ENCODE assay signal across 8 cellular contexts in genomic region chr15:76994971-76995945, GRCh38. TPM values are rescaled to one million over a fixed set of nuclear protein-coding genes. Genes with fewer than 3 reads are reported as not detected.
A peak's percentile ranks its signal among the peaks of the same experiment; 100 is the strongest.
DNase-seq lines count a peak whose midpoint lies in the region; ATAC-seq and TF ChIP-seq lines count a peak whose summit lies in the region.

TSS of gene PSTPIP1 (plus strand) at chr15:76995126. CDS start at chr15:76995574, 448 bp downstream.

- TF ChIP-seq CTCF in heart right ventricle (IDR thresholded peaks at IDR 0.05), result no peak

- H3K4me1 Mint-ChIP-seq in activated T-helper 1 cell treated with anti-CD3 and anti-CD28 coated beads, Interleukin-12 subunit alpha, Interleukin-12 subunit beta, Interleukin-2, Interleukin-4 antibody, amounts not matched to agents 30 ng/mL and 10 ng/mL and 1 ng/mL, durations not matched to agents 14 hours and 24 hours and 36 hours (ENCODE audit: low read depth), result peaks cover 81% of the 10 kb centered on the region

- peak within 1 kb of the TSS in 8 of 10 donors; percentile 4 to 93 (median 55) for H3K27ac ChIP-seq in heart right ventricle

- peaks cover 7 to 93% (median 19%) of the 10 kb centered on the region in 9 donors for H3K4me1 ChIP-seq in heart right ventricle

- ATAC-seq in GM21447 (IDR thresholded peaks at IDR 0.05; ENCODE audit: unreplicated experiment), result peak; percentile 58
- peak; percentile 52 to 79 (median 59) for ATAC-seq in heart right ventricle

- H3K4me3 Mint-ChIP-seq in activated T-helper 1 cell treated with anti-CD3 and anti-CD28 coated beads, Interleukin-12 subunit alpha, Interleukin-12 subunit beta, Interleukin-2, Interleukin-4 antibody, amounts not matched to agents 30 ng/mL and 10 ng/mL and 1 ng/mL, durations not matched to agents 14 hours and 24 hours and 36 hours, result peak within 1 kb of the TSS; percentile 95

- no peaks in the 10 kb centered on the region for H3K27me3 Mint-ChIP-seq in activated T-helper 1 cell treated with anti-CD3 and anti-CD28 coated beads, Interleukin-12 subunit alpha, Interleukin-12 subunit beta, Interleukin-2, Interleukin-4 antibody, amounts not matched to agents 30 ng/mL and 10 ng/mL and 1 ng/mL, durations not matched to agents 14 hours and 24 hours and 36 hours (ENCODE audit: insufficient read depth)

- H3K36me3 Mint-ChIP-seq in activated T-helper 1 cell treated with anti-CD3 and anti-CD28 coated beads, Interleukin-12 subunit alpha, Interleukin-12 subunit beta, Interleukin-2, Interleukin-4 antibody, amounts not matched to agents 30 ng/mL and 10 ng/mL and 1 ng/mL, durations not matched to agents 14 hours and 24 hours and 36 hours (ENCODE audit: low read depth), result peaks cover 27% of the 10 kb centered on the region

- peaks cover 0 to 4% (median 0%) of the 10 kb centered on the region in 9 donors for H3K36me3 ChIP-seq in heart right ventricle

- peak within 1 kb of the TSS; percentile 89 for H3K27ac Mint-ChIP-seq in activated T-helper 1 cell treated with anti-CD3 and anti-CD28 coated beads, Interleukin-12 subunit alpha, Interleukin-12 subunit beta, Interleukin-2, Interleukin-4 antibody, amounts not matched to agents 30 ng/mL and 10 ng/mL and 1 ng/mL, durations not matched to agents 14 hours and 24 hours and 36 hours

- peak within 1 kb of the TSS in 7 of 10 donors; percentile 25 to 62 (median 33) for H3K4me3 ChIP-seq in heart right ventricle

- no peaks in the 10 kb centered on the region for H3K9me3 ChIP-seq in heart right ventricle

- no peaks in the 10 kb centered on the region for H3K27me3 ChIP-seq in heart right ventricle

- DNase-seq in Ammon's horn (ENCODE audit: low spot score) (peak; percentile 83), NOMO-1 treated with DMSO at 0.1 percent for 48 hours (lab: John Stamatoyannopoulos, UW; ENCODE audit: unreplicated experiment) (peak; percentile 68), heart right ventricle (peak in 1 of 2 donors; percentile 50), foreskin melanocyte (no peak), H4 (ENCODE audit: low spot score) (no peak)
- DNase-seq in activated T-helper 1 cell treated with anti-CD3 and anti-CD28 coated beads, Interleukin-12 subunit alpha, Interleukin-12 subunit beta, Interleukin-2, Interleukin-4 antibody, amounts not matched to agents 30 ng/mL and 10 ng/mL and 1 ng/mL, durations not matched to agents 14 hours and 24 hours and 36 hours (ENCODE audit: low spot score), result peak; percentile 64
- peak; percentile 56 to 58 for DNase-seq in stimulated activated CD4-positive, alpha-beta T cell treated with anti-CD3 and anti-CD28 coated beads, Interleukin-15, amount 100 ng/mL, for 1 hour (ENCODE audit: low read depth in 1 of 2, low spot score in 1 of 2)

- H3K9me3 Mint-ChIP-seq in activated T-helper 1 cell treated with anti-CD3 and anti-CD28 coated beads, Interleukin-12 subunit alpha, Interleukin-12 subunit beta, Interleukin-2, Interleukin-4 antibody, amounts not matched to agents 30 ng/mL and 10 ng/mL and 1 ng/mL, durations not matched to agents 14 hours and 24 hours and 36 hours, result no peaks in the 10 kb centered on the region

- intact Hi-C loops in activated T-helper 1 cell treated with anti-CD3 and anti-CD28 coated beads, Interleukin-12 subunit alpha, Interleukin-12 subunit beta, Interleukin-2, Interleukin-4 antibody, amounts not matched to agents 30 ng/mL and 10 ng/mL and 1 ng/mL, durations not matched to agents 14 hours and 24 hours and 36 hours (cut with micrococcal nuclease), result loop anchor here (1.0 to 2.0 kb wide), 2 partner anchors 8 to 18 kb away; no protein-coding TSS in a partner anchor
- intact Hi-C loops in heart right ventricle (cut with DNase I), result no loop called here

- 56 to 62% methylated on average over 28 of the region's 28 CpGs for WGBS in heart right ventricle, 2 donors

RNA-seq across cellular contexts. Expression of gene PSTPIP1, which starts in this region (rescaled TPM):
- total RNA-seq in activated T-helper 1 cell treated with anti-CD3 and anti-CD28 coated beads, Interleukin-12 subunit alpha, Interleukin-12 subunit beta, Interleukin-2, Interleukin-4 antibody, amounts not matched to agents 30 ng/mL and 10 ng/mL and 1 ng/mL, durations not matched to agents 14 hours and 24 hours and 36 hours, result 218 and 226 TPM in 2 replicates
- 10 to 100 TPM in 1 of 10 donors, 1 to 10 TPM in 8, not detected in 1; 1.3 to 10.4 (median 2.9) TPM for total RNA-seq in heart right ventricle
- 1 to 10 TPM; 2.4 to 7.8 TPM for polyA plus RNA-seq in heart right ventricle
- 0.19 TPM in 1 of 2 replicates, not detected in the other for total RNA-seq in H4 (2014; rRNA removed; shearing (Covaris generic))

Comparison
In these comparisons a context has a peak if more than half of its experiments do, and no peak if none do; other contexts are left out.
1. RNA of gene PSTPIP1 (total RNA-seq): 218 to 226 TPM in activated T-helper 1 cell treated with anti-CD3 and anti-CD28 coated beads, Interleukin-12 subunit alpha, Interleukin-12 subunit beta, Interleukin-2, Interleukin-4 antibody, amounts not matched to agents 30 ng/mL and 10 ng/mL and 1 ng/mL, durations not matched to agents 14 hours and 24 hours and 36 hours; 1.3 to 10.4 TPM in heart right ventricle and 0.19 TPM in H4; every median in the first group is over 10 times any median in the second.
2. DNase-seq: peak in Ammon's horn (single experiment), NOMO-1 treated with DMSO at 0.1 percent for 48 hours (single experiment), activated T-helper 1 cell treated with anti-CD3 and anti-CD28 coated beads, Interleukin-12 subunit alpha, Interleukin-12 subunit beta, Interleukin-2, Interleukin-4 antibody, amounts not matched to agents 30 ng/mL and 10 ng/mL and 1 ng/mL, durations not matched to agents 14 hours and 24 hours and 36 hours (single experiment) and stimulated activated CD4-positive, alpha-beta T cell treated with anti-CD3 and anti-CD28 coated beads, Interleukin-15, amount 100 ng/mL, for 1 hour (2 of 2); none in foreskin melanocyte (single experiment) and H4 (single experiment).